Comparison of ENCODE assay signal across 19 cellular contexts in the genomic region with DNA sequence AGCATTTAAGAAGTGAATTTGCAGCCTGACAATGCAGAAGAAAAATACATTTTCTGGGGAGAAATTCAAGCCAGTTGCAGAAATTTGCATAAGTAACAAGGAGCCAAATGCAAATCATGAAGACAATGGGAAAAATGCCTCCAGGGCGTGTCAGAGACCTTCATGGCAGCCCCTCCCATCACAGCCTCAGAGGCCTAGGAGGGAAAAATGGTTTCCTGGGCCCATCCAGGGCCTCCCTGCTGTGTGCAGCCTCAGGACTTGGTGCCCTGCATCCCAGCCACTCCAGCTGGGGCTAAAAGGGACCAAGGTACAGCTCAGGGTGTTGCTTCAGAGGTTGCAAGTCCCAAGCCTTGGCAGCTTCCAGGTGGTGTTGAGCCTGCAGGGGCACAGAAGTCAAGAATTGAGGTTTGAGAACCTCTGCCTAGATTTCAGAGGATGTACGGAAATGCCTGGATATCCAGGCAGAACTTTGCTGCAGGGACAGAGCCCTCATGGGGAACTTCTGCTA. TPM values are rescaled to one million over a fixed set of nuclear protein-coding genes. Genes with fewer than 3 reads are reported as not detected.
DNase-seq lines count a peak whose midpoint lies in the region; ATAC-seq, FAIRE-seq and TF ChIP-seq lines count a peak whose summit lies in the region.
"Had no signal": no experiment of that assay in that cellular context is flagged by ENCODE, and none has a peak within 500 bp of the region (broad histone marks: within the 10 kb centered on the region; RNA-seq: fewer than 3 reads in every experiment).

No MANE protein-coding gene starts in this region.

- H3K9me3 ChIP-seq in CD4-positive, alpha-beta T cell (ENCODE audit: control insufficient read depth, low read length): no peaks in the 10 kb centered on the region
- H3K9me3 ChIP-seq in HEK293 (ENCODE audit: control insufficient read depth, insufficient read depth, low read depth, low read length) (no peaks in the 10 kb centered on the region), kidney (ENCODE audit: control insufficient read depth in 1 of 2, low read length in 2 of 2) (no peaks in the 10 kb centered on the region), breast epithelium (no peaks in the 10 kb centered on the region)
- H3K9me3 ChIP-seq: Caco-2 had no signal

- in situ Hi-C loops in GM13977 (cut with MboI; ENCODE audit: low pct_unique_long_range_greater_than_20kb, low sequenced_read_pairs, unreplicated experiment): no loop called here

- H3K27ac Mint-ChIP-seq in CD4-positive, alpha-beta T cell: peak overlapping the region; percentile 58
- H3K27ac Mint-ChIP-seq: CD8-positive, alpha-beta T cell had no signal

- H3K36me3 ChIP-seq in HEK293 (ENCODE audit: control insufficient read depth in 2 of 2, insufficient read depth in 1 of 2, low read length in 2 of 2) (no peaks in the 10 kb centered on the region), kidney (ENCODE audit: control insufficient read depth in 1 of 2, insufficient read depth in 2 of 2, low read length in 2 of 2) (no peaks in the 10 kb centered on the region), breast epithelium (no peaks in the 10 kb centered on the region)

- no peak overlapping the region for H3K4me3 ChIP-seq in HEK293 (ENCODE audit: low read depth, low read length)
- no peak overlapping the region for H3K4me3 ChIP-seq in kidney (ENCODE audit: low read length in 2 of 2)
- no peak overlapping the region for H3K4me3 ChIP-seq in breast epithelium
- H3K4me3 ChIP-seq: GM12878 had no signal

- peaks cover 3% of the 10 kb centered on the region for H3K9me3 Mint-ChIP-seq in CD4-positive, alpha-beta T cell
- H3K9me3 Mint-ChIP-seq: CD8-positive, alpha-beta T cell had no signal

- no peak for FAIRE-seq in kidney (lab: Jason Lieb, UNC)
- FAIRE-seq: GM12878, GM18507, H1 had no signal

- POLR2A ChIA-PET in CD4-positive, alpha-beta T cell (lab: Charles Lee): interaction anchor here (2.4 kb wide), 1 partner anchor 17 kb away, joined by 7 read pairs; the partner anchor contains the start of gene ITM2B
- POLR2A ChIA-PET in HEK293 (lab: Yijun Ruan, JAX): no interaction called here

- no peaks in the 10 kb centered on the region for H3K27me3 ChIP-seq in CD4-positive, alpha-beta T cell (ENCODE audit: control insufficient read depth, insufficient read depth, low read length)
- no peaks in the 10 kb centered on the region for H3K27me3 ChIP-seq in breast epithelium

- H3K36me3 Mint-ChIP-seq in CD4-positive, alpha-beta T cell (ENCODE audit: low read depth): peaks cover 4% of the 10 kb centered on the region

- TF ChIP-seq POLR2A in breast epithelium (IDR thresholded peaks at IDR 0.05): no peak

- H3K4me3 Mint-ChIP-seq in CD4-positive, alpha-beta T cell: no peak overlapping the region
- H3K4me3 Mint-ChIP-seq: CD8-positive, alpha-beta T cell had no signal

- CTCF ChIA-PET in CD4-positive, alpha-beta T cell (lab: Charles Lee): no interaction called here
- CTCF ChIA-PET in HEK293 (lab: Yijun Ruan, JAX): no interaction called here

- no peak for DNase-seq in CD4-positive, alpha-beta T cell
- DNase-seq in ELF-1 (ENCODE audit: low read depth, low spot score) (peak; percentile 9), kidney (peak; percentile 61), NCI-H128 (lab: John Stamatoyannopoulos, UW; ENCODE audit: unreplicated experiment) (no peak), breast epithelium (ENCODE audit: low spot score in 2 of 2) (no peak), GM13977 (ENCODE audit: low spot score) (no peak)
- DNase-seq: C1 segment of cervical spinal cord; Caco-2; CD8-positive, alpha-beta T cell; DMS153; DND-41; GDM1; H7; HCEC 1CT had no signal

- TF ChIP-seq CTCF in CD4-positive, alpha-beta T cell (IDR thresholded peaks at IDR 0.05): no peak
- TF ChIP-seq CTCF in HEK293 (tag by site-specific recombination; IDR thresholded peaks at IDR 0.05) (no peak), kidney (IDR thresholded peaks at IDR 0.05; ENCODE audit: borderline replicate concordance, extremely low read depth, insufficient read depth) (no peak), breast epithelium (IDR thresholded peaks at IDR 0.05) (no peak), GM13977 (IDR thresholded peaks at IDR 0.05; ENCODE audit: extremely low read depth, insufficient read depth, missing control alignments) (no peak)

- H3K9ac ChIP-seq in kidney (ENCODE audit: low read length in 2 of 2): no peak overlapping the region

- no peaks in the 10 kb centered on the region for H3K27me3 Mint-ChIP-seq in CD4-positive, alpha-beta T cell

- ATAC-seq in CD4-positive, alpha-beta T cell (ENCODE audit: poor library complexity): no peak
- ATAC-seq in HG03378 (IDR thresholded peaks at IDR 0.05; ENCODE audit: unreplicated experiment): no peak
- ATAC-seq: CD8-positive, alpha-beta T cell; GM12878 had no signal

- H3K27ac ChIP-seq in CD4-positive, alpha-beta T cell (ENCODE audit: low read depth, low read length): no peak overlapping the region
- no peak overlapping the region for H3K27ac ChIP-seq in HEK293 (ENCODE audit: extremely low read depth, low read depth, low read length)
- H3K27ac ChIP-seq in kidney (ENCODE audit: low read depth in 2 of 2, low read length in 2 of 2): no peak overlapping the region
- H3K27ac ChIP-seq in breast epithelium: no peak overlapping the region

- intact Hi-C loops in CD4-positive, alpha-beta T cell (cut with DNase I, micrococcal nuclease): loop anchor here in 1 of 2 experiments (5.0 kb wide), 1 partner anchor 54 kb away; no protein-coding TSS in a partner anchor
- intact Hi-C loops in kidney (cut with DNase I) (no loop called here), breast epithelium (cut with DNase I; ENCODE audit: low total_unique reads) (no loop called here)

- peaks cover 49% of the 10 kb centered on the region for H3K4me1 Mint-ChIP-seq in CD4-positive, alpha-beta T cell (ENCODE audit: low read depth)

- H3K4me1 ChIP-seq in HEK293 (ENCODE audit: control insufficient read depth, insufficient read depth, low read length) (no peaks in the 10 kb centered on the region), kidney (ENCODE audit: control insufficient read depth in 1 of 2, insufficient read depth in 1 of 2, low read depth in 1 of 2, low read length in 2 of 2) (no peaks in the 10 kb centered on the region), breast epithelium (no peaks in the 10 kb centered on the region)
- H3K4me1 ChIP-seq: Caco-2 had no signal

TF ChIP-seq in HEK293, 187 proteins besides CTCF, POLR2A, EP300 and RAD21:
- TF ChIP-seq ZNF544 (tag by site-specific recombination; IDR thresholded peaks at IDR 0.05) (no peak), SP3 (tag by site-specific recombination; IDR thresholded peaks at IDR 0.05) (no peak), ZNF585B (tag by site-specific recombination; IDR thresholded peaks at IDR 0.05) (peak; percentile 58), ZNF132 (tag by site-specific recombination; IDR thresholded peaks at IDR 0.05; ENCODE audit: borderline replicate concordance) (no peak), ZNF140 (tag by site-specific recombination; IDR thresholded peaks at IDR 0.05) (no peak), ZNF324 (tag by site-specific recombination; IDR thresholded peaks at IDR 0.05) (no peak), HOXC10 (CRISPR knock-in tag; IDR thresholded peaks at IDR 0.05) (no peak)
- TF ChIP-seq, protein P1, sequence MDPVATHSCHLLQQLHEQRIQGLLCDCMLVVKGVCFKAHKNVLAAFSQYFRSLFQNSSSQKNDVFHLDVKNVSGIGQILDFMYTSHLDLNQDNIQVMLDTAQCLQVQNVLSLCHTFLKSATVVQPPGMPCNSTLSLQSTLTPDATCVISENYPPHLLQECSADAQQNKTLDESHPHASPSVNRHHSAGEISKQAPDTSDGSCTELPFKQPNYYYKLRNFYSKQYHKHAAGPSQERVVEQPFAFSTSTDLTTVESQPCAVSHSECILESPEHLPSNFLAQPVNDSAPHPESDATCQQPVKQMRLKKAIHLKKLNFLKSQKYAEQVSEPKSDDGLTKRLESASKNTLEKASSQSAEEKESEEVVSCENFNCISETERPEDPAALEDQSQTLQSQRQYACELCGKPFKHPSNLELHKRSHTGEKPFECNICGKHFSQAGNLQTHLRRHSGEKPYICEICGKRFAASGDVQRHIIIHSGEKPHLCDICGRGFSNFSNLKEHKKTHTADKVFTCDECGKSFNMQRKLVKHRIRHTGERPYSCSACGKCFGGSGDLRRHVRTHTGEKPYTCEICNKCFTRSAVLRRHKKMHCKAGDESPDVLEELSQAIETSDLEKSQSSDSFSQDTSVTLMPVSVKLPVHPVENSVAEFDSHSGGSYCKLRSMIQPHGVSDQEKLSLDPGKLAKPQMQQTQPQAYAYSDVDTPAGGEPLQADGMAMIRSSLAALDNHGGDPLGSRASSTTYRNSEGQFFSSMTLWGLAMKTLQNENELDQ (tag by site-specific recombination; IDR thresholded peaks at IDR 0.05; ENCODE audit: low read depth): no peak
TF ChIP-seq in HEK293: peak in this region for 1.

RNA-seq across cellular contexts. Expression of gene ITM2B, which starts 16.7 kb away (rescaled TPM):
- total RNA-seq in CD4-positive, alpha-beta T cell: 100 to 1,000 TPM; 305 to 323 TPM
- total RNA-seq in kidney (1,431 TPM), breast epithelium (100 to 1,000 TPM; 369 to 727 (median 475) TPM)
- polyA plus RNA-seq in kidney (ENCODE audit: insufficient read depth, low read depth, low replicate concordance): 2,443 TPM

Comparison
In these comparisons a context has a peak if more than half of its experiments do, and no peak if none do; other contexts are left out.
1. DNase-seq: peak in ELF-1 (single experiment) and kidney (single experiment); none in CD4-positive, alpha-beta T cell (0 of 10), NCI-H128 (single experiment), breast epithelium (0 of 2) and GM13977 (single experiment).